In genomic region chr11:82229346-82229745, GRCh38 we compare ENCODE assay signal across 8 cellular contexts.
DNase-seq lines count a peak whose midpoint lies in the region; ATAC-seq, FAIRE-seq and TF ChIP-seq lines count a peak whose summit lies in the region.

No MANE protein-coding gene starts in this region.

- TF ChIP-seq CTCF in fibroblast of mammary gland (conservative IDR thresholded peaks at IDR 0.05; ENCODE audit: control insufficient read depth, insufficient read depth, low read depth, low read length), result peak; percentile 30

- DNase-seq in H7 (peak; percentile 1), NCI-H69 (lab: John Stamatoyannopoulos, UW) (peak; percentile 74), fibroblast of mammary gland (ENCODE audit: low read depth) (peak; percentile 28), NCI-H128 (lab: John Stamatoyannopoulos, UW; ENCODE audit: unreplicated experiment) (no peak), left colon (no peak)
- no peak for DNase-seq in activated CD8-positive, alpha-beta memory T cell treated with anti-CD3 and anti-CD28 coated beads, Interleukin-2, amount 50 U/mL, for 4 hours

- peak; percentile 42 for FAIRE-seq in G401.6 (lab: Jason Lieb, UNC)

- intact Hi-C loops in left colon (cut with DNase I, micrococcal nuclease), result no loop called here

- no peaks in the 10 kb centered on the region for H3K27me3 ChIP-seq in H7 (ENCODE audit: control insufficient read depth, insufficient read depth, low read length)

- ATAC-seq in left colon, result no peak
- no peak for ATAC-seq in GM19397 (IDR thresholded peaks at IDR 0.05; ENCODE audit: unreplicated experiment)

- no peaks in the 10 kb centered on the region for H3K36me3 ChIP-seq in H7 (replicated peaks; ENCODE audit: control insufficient read depth, insufficient read depth, low read length)

- H3K4me3 ChIP-seq in H7 (ENCODE audit: insufficient read depth, low read depth, low read length), result no peak overlapping the region
- H3K4me3 ChIP-seq in fibroblast of mammary gland (ENCODE audit: control insufficient read depth, low read depth, low read length), result no peak overlapping the region

Comparison
In these comparisons a context has a peak if more than half of its experiments do, and no peak if none do; other contexts are left out.
1. DNase-seq: peak in H7 (single experiment), NCI-H69 (single experiment) and fibroblast of mammary gland (single experiment); none in NCI-H128 (single experiment), left colon (0 of 2) and activated CD8-positive, alpha-beta memory T cell treated with anti-CD3 and anti-CD28 coated beads, Interleukin-2, amount 50 U/mL, for 4 hours (single experiment).